In the genomic region with DNA sequence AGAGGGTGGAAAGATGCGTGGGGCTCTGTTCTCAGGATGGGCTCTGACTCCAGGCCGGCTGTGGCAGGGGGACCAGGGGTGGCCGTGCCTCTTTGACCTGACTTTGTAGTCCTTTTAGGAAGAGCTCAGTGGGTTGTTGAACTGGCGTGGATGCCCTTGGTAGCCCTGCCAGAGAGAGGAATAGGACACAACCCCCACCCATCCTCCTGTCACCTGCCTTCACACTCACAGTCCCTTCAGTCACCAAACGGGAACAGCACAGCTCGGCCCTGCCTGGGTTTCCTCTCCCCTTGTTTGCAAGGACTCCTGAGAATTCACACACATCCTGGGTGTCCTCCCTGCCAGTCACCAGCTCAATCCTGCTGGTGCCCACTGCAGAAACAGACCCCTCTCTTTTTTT, we compare ENCODE assay signal across 23 cellular contexts.
"Had no signal": no experiment of that assay in that cellular context is flagged by ENCODE, and none has a peak within 500 bp of the region (broad histone marks: within the 10 kb centered on the region; RNA-seq: fewer than 3 reads in every experiment).

No MANE protein-coding gene starts in this region.

- H3K36me3 ChIP-seq: brain microvascular endothelial cell, ovary, prostate gland, tibial nerve had no signal

- H3K4me2 ChIP-seq: smooth muscle cell had no signal

- H3K27ac Mint-ChIP-seq: activated CD4-positive, alpha-beta T cell treated with anti-CD3 and anti-CD28 coated beads for 36 hours; activated T-helper 17 cell treated with anti-CD3 and anti-CD28 coated beads, Interleukin-2, amount 50 U/mL, for 72 hours; naive thymus-derived CD4-positive, alpha-beta T cell had no signal

- DNase-seq: activated CD4-positive, alpha-beta T cell treated with anti-CD3 and anti-CD28 coated beads for 36 hours; activated CD4-positive, alpha-beta T cell treated with anti-CD3 and anti-CD28 coated beads, Interleukin-2, amount 50 U/mL, for 4 hours; activated CD4-positive, CD25-positive, alpha-beta regulatory T cell; activated gamma-delta T cell treated with Interleukin-2 at 50 U/mL for 16 hours; activated naive CD4-positive, alpha-beta T cell treated with anti-CD3 and anti-CD28 coated beads, Interleukin-2, amount 50 U/mL, for 16 hours; activated T-cell treated with anti-CD3 and anti-CD28 coated beads, Interleukin-2, amount 50 U/mL, for 1 hour; amniotic stem cell; brain microvascular endothelial cell; dorsolateral prefrontal cortex; effector memory CD4-positive, alpha-beta T cell; left cardiac atrium; mammary epithelial cell; midbrain; naive thymus-derived CD4-positive, alpha-beta T cell; ovary; retina; stimulated activated CD4-positive, alpha-beta T cell treated with anti-CD3 and anti-CD28 coated beads, Interleukin-1b, Interleukin-23, amount 100 ng/mL, for 48 hours; stimulated activated naive CD4-positive, alpha-beta T cell treated with Interleukin-2 at 50 U/mL for 16 hours had no signal

- H3K4me3 ChIP-seq: coronary artery, dorsolateral prefrontal cortex, ovary, prostate gland, smooth muscle cell, tibial nerve had no signal

- H3K9me3 ChIP-seq: ovary, prostate gland had no signal

- H3K4me3 Mint-ChIP-seq: activated CD4-positive, alpha-beta T cell treated with anti-CD3 and anti-CD28 coated beads for 36 hours; activated T-helper 17 cell treated with anti-CD3 and anti-CD28 coated beads, Interleukin-2, amount 50 U/mL, for 72 hours; naive thymus-derived CD4-positive, alpha-beta T cell had no signal

- H3K27ac ChIP-seq: brain microvascular endothelial cell, coronary artery, dorsolateral prefrontal cortex, ovary, prostate gland, tibial nerve had no signal

- H3K27me3 ChIP-seq: brain microvascular endothelial cell, ovary, tibial nerve had no signal

- H3K4me1 Mint-ChIP-seq: activated T-helper 17 cell treated with anti-CD3 and anti-CD28 coated beads, Interleukin-2, amount 50 U/mL, for 72 hours had no signal

- H3K4me1 ChIP-seq: prostate gland had no signal

- ATAC-seq: activated CD4-positive, alpha-beta T cell treated with anti-CD3 and anti-CD28 coated beads for 36 hours; activated T-helper 17 cell treated with anti-CD3 and anti-CD28 coated beads, Interleukin-2, amount 50 U/mL, for 72 hours; left cardiac atrium; naive thymus-derived CD4-positive, alpha-beta T cell had no signal
